ENCODE assay signal across 25 cellular contexts in genomic region chr17:1894753-1895339, GRCh38.
"Had no signal": no experiment of that assay in that cellular context is flagged by ENCODE, and none has a peak within 500 bp of the region (broad histone marks: within the 10 kb centered on the region; RNA-seq: fewer than 3 reads in every experiment).

No MANE protein-coding gene starts in this region.

- H3K9me3 ChIP-seq: esophagus squamous epithelium, heart right ventricle, pancreas, psoas muscle, tibial nerve had no signal

- H3K4me3 Mint-ChIP-seq: activated B cell treated with CpG ODN at 0.5 μM for 24 hours; activated naive CD4-positive, alpha-beta T cell treated with anti-CD3 and anti-CD28 coated beads, Interleukin-2, amount 50 U/mL, for 24 hours; mesothelial cell of epicardium; naive thymus-derived CD4-positive, alpha-beta T cell; neural crest cell; stimulated activated naive B cell treated with anti-CD40 and anti-IgM and Interleukin-4, amounts not matched to agents 10 μg/mL and 1 μg/mL and 100 μg/mL, for 72 hours had no signal

- H3K27ac ChIP-seq: esophagus squamous epithelium, heart right ventricle, pancreas, psoas muscle, tibial nerve had no signal

- H3K27me3 ChIP-seq: esophagus squamous epithelium, heart right ventricle, pancreas, tibial nerve had no signal

- ATAC-seq: heart right ventricle; left lobe of liver; naive thymus-derived CD4-positive, alpha-beta T cell; pancreas; psoas muscle; stimulated activated naive B cell treated with anti-CD40 and anti-IgM and Interleukin-4, amounts not matched to agents 10 μg/mL and 1 μg/mL and 100 μg/mL, for 72 hours had no signal

- H3K4me1 Mint-ChIP-seq: activated B cell treated with CpG ODN at 0.5 μM for 24 hours, mesothelial cell of epicardium, neural crest cell had no signal

- DNase-seq: activated B cell treated with CpG ODN at 0.5 μM for 24 hours; activated CD4-positive, alpha-beta T cell treated with anti-CD3 and anti-CD28 coated beads, Interleukin-2, amount 50 U/mL, for 1 hour; activated CD8-positive, alpha-beta memory T cell treated with anti-CD3 and anti-CD28 coated beads for 24 hours; dermis blood vessel endothelial cell; effector CD4-positive, alpha-beta T cell; esophagus squamous epithelium; foreskin melanocyte; heart right ventricle; kidney glomerular epithelial cell; naive thymus-derived CD4-positive, alpha-beta T cell; nucleus accumbens; pancreas; psoas muscle; stimulated activated CD4-positive, alpha-beta T cell treated with anti-CD3 and anti-CD28 coated beads, Interleukin-1b, Interleukin-23, amount 100 ng/mL, for 48 hours; stimulated activated naive B cell treated with anti-CD40 and anti-IgM and Interleukin-4, amounts not matched to agents 10 μg/mL and 1 μg/mL and 100 μg/mL, for 72 hours; T-helper 2 cell had no signal

- H3K4me1 ChIP-seq: esophagus squamous epithelium, heart right ventricle, pancreas, psoas muscle, tibial nerve had no signal

- H3K27me3 Mint-ChIP-seq: activated B cell treated with CpG ODN at 0.5 μM for 24 hours; activated naive CD4-positive, alpha-beta T cell treated with anti-CD3 and anti-CD28 coated beads, Interleukin-2, amount 50 U/mL, for 24 hours; naive thymus-derived CD4-positive, alpha-beta T cell; stimulated activated naive B cell treated with anti-CD40 and anti-IgM and Interleukin-4, amounts not matched to agents 10 μg/mL and 1 μg/mL and 100 μg/mL, for 72 hours had no signal

- H3K4me2 ChIP-seq: smooth muscle cell had no signal

- H3K27ac Mint-ChIP-seq: activated B cell treated with CpG ODN at 0.5 μM for 24 hours; activated naive CD4-positive, alpha-beta T cell treated with anti-CD3 and anti-CD28 coated beads, Interleukin-2, amount 50 U/mL, for 24 hours; activated T-helper 2 cell treated with anti-CD3 and anti-CD28 coated beads, Interferon-gamma antibody, Interleukin-2, Interleukin-4, amounts not matched to agents 10 μg/mL and 5 μg/mL and 100 μg/mL, durations not matched to agents 14 hours and 24 hours and 36 hours; mesothelial cell of epicardium; stimulated activated naive B cell treated with anti-CD40 and anti-IgM and Interleukin-4, amounts not matched to agents 10 μg/mL and 1 μg/mL and 100 μg/mL, for 72 hours had no signal

- H3K9me3 Mint-ChIP-seq: activated B cell treated with CpG ODN at 0.5 μM for 24 hours; activated naive CD4-positive, alpha-beta T cell treated with anti-CD3 and anti-CD28 coated beads, Interleukin-2, amount 50 U/mL, for 24 hours; activated T-helper 2 cell treated with anti-CD3 and anti-CD28 coated beads, Interferon-gamma antibody, Interleukin-2, Interleukin-4, amounts not matched to agents 10 μg/mL and 5 μg/mL and 100 μg/mL, durations not matched to agents 14 hours and 24 hours and 36 hours; mesothelial cell of epicardium; naive thymus-derived CD4-positive, alpha-beta T cell; neural crest cell; stimulated activated naive B cell treated with anti-CD40 and anti-IgM and Interleukin-4, amounts not matched to agents 10 μg/mL and 1 μg/mL and 100 μg/mL, for 72 hours had no signal

- FAIRE-seq: colon, pancreas, urothelium cell line had no signal

- H3K4me3 ChIP-seq: esophagus squamous epithelium, heart right ventricle, pancreas, psoas muscle, smooth muscle cell, tibial nerve had no signal
